Comparison of ENCODE assay signal across 24 cellular contexts in the genomic region with DNA sequence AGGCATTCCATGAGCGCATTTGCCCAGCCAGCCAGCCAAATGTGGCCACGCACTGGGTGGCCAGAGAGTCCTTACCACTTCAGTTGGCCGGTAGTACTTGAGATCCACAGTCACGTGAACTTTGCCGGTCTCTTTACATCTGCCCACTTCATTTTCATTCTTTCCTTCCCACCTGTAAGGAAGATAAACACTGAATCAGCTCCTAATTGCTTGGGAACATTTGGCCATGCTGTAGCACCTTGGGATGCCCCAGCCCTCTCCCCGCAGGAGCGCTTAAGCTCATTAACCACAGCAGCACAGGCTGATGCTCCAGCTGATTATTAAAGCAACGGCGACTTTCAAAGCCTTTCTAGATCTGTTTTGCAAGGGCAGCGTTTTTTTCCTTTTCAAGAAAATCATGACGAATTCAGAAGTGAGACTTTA.
A peak's percentile ranks its signal among the peaks of the same experiment; 100 is the strongest.
DNase-seq lines count a peak whose midpoint lies in the region; ATAC-seq, FAIRE-seq and TF ChIP-seq lines count a peak whose summit lies in the region.
"Had no signal": no experiment of that assay in that cellular context is flagged by ENCODE, and none has a peak within 500 bp of the region (broad histone marks: within the 10 kb centered on the region; RNA-seq: fewer than 3 reads in every experiment).

No MANE protein-coding gene starts in this region.

- no peak for TF ChIP-seq POLR2A in A549 (IDR thresholded peaks at IDR 0.05; ENCODE audit: low read length)

- no peak overlapping the region for H3K4me2 ChIP-seq in A549
- H3K4me2 ChIP-seq: BLaER1, KMS-11, smooth muscle cell had no signal

- H3K4me3 ChIP-seq in A549, result no peak overlapping the region
- H3K4me3 ChIP-seq: BLaER1, smooth muscle cell, vagina had no signal

- no peak overlapping the region for H3K27ac Mint-ChIP-seq in HFFc6
- H3K27ac Mint-ChIP-seq: activated naive CD8-positive, alpha-beta T cell treated with anti-CD3 and anti-CD28 coated beads for 36 hours; brain; progenitor cell of endocrine pancreas had no signal

- no peaks in the 10 kb centered on the region for H3K4me1 Mint-ChIP-seq in HFFc6 (ENCODE audit: low read depth)
- H3K4me1 Mint-ChIP-seq: activated naive CD8-positive, alpha-beta T cell treated with anti-CD3 and anti-CD28 coated beads for 36 hours had no signal

- TF ChIP-seq CTCF in A549 (IDR thresholded peaks at IDR 0.05) (no peak), HFFc6 (IDR thresholded peaks at IDR 0.05) (no peak)

- no peak overlapping the region for H3K27ac ChIP-seq in A549
- H3K27ac ChIP-seq: BLaER1, KMS-11, vagina had no signal

- 77% methylated on average over 11 of the region's 11 CpGs for WGBS in A549 (ENCODE audit: missing lambda C conversion rate)

- no peaks in the 10 kb centered on the region; the same call in 1 of the 2 replicates for H3K27me3 Mint-ChIP-seq in HFFc6 (ENCODE audit: insufficient read depth)
- H3K27me3 Mint-ChIP-seq: activated naive CD8-positive, alpha-beta T cell treated with anti-CD3 and anti-CD28 coated beads for 36 hours; brain had no signal

- POLR2A ChIA-PET in A549 (lab: Yijun Ruan, JAX), result no interaction called here

- no peaks in the 10 kb centered on the region for H3K4me1 ChIP-seq in A549
- H3K4me1 ChIP-seq: vagina had no signal

- H3K4me3 Mint-ChIP-seq in HFFc6, result no peak overlapping the region
- H3K4me3 Mint-ChIP-seq: activated naive CD8-positive, alpha-beta T cell treated with anti-CD3 and anti-CD28 coated beads for 36 hours; brain had no signal

- H3K9me3 Mint-ChIP-seq in HFFc6, result peaks cover 7% of the 10 kb centered on the region; the same call in 1 of the 2 replicates

- no peaks in the 10 kb centered on the region for H3K9me3 ChIP-seq in A549
- H3K9me3 ChIP-seq: BLaER1, vagina had no signal

- CTCF ChIA-PET in A549 (lab: Yijun Ruan, JAX), result interaction anchor here (1.2 to 1.3 kb wide), 2 partner anchors 9 to 15 kb away, joined by 3 to 4 read pairs; no protein-coding TSS in a partner anchor

- TF ChIP-seq RAD21 in A549 (conservative IDR thresholded peaks at IDR 0.05 in 1 of 2, IDR thresholded peaks at IDR 0.05 in 1 of 2), result no peak

- no peak for TF ChIP-seq EP300 in A549 (IDR thresholded peaks at IDR 0.05)

- ATAC-seq in A549, result no peak
- ATAC-seq: activated CD4-positive, CD25-positive, alpha-beta regulatory T cell treated with anti-CD3 and anti-CD28 coated beads, Interleukin-2, amount 50 U/mL, for 24 hours; left lobe of liver had no signal

- no peak for FAIRE-seq in A549 (lab: Jason Lieb, UNC)
- FAIRE-seq: GM12892 had no signal

- peaks cover 7% of the 10 kb centered on the region for H3K36me3 Mint-ChIP-seq in HFFc6 (ENCODE audit: low read depth)

- DNase-seq in A549 (ENCODE audit: low read depth in 1 of 2, low spot score in 1 of 2), result no peak
- peak; percentile 4 for DNase-seq in NCI-H1092 (lab: John Stamatoyannopoulos, UW)
- peak; percentile 31 for DNase-seq in NCI-H2196 (lab: John Stamatoyannopoulos, UW; ENCODE audit: unreplicated experiment)
- peak; percentile 7 to 18 for DNase-seq in SHP77 (lab: John Stamatoyannopoulos, UW)
- DNase-seq in NCI-H345 (lab: John Stamatoyannopoulos, UW), result no peak
- DNase-seq in NCI-H1694 treated with DMSO at 0.1 percent for 48 hours (lab: John Stamatoyannopoulos, UW), result no peak
- DNase-seq in HFFc6, result no peak
- DNase-seq in DMS 273 treated with DMSO at 0.1 percent for 48 hours (lab: John Stamatoyannopoulos, UW), result no peak
- DNase-seq: activated CD8-positive, alpha-beta memory T cell treated with anti-CD3 and anti-CD28 coated beads for 24 hours; activated naive CD8-positive, alpha-beta T cell treated with anti-CD3 and anti-CD28 coated beads for 36 hours; activated T-cell treated with anti-CD3 and anti-CD28 coated beads, Interleukin-2, amount 50 U/mL, for 48 hours; NCI-H1048; NK-92 treated with Interleukin-12 subunit alpha and Interleukin-12 subunit beta, amount 100 ng/mL, for 24 hours; stimulated activated CD4-positive, alpha-beta T cell treated with anti-CD3 and anti-CD28 coated beads, Interleukin-4, amount 100 ng/mL, for 4 hours; T1000 had no signal

TF ChIP-seq in A549, 52 proteins besides CTCF, POLR2A, EP300 and RAD21:
- TF ChIP-seq MAFK (IDR thresholded peaks at IDR 0.05; ENCODE audit: partially characterized antibody) (peak; percentile 47), MYC (IDR thresholded peaks at IDR 0.05; ENCODE audit: borderline replicate concordance, low read length) (no peak)

Comparison
In these comparisons a context has a peak if more than half of its experiments do, and no peak if none do; other contexts are left out.
1. DNase-seq: peak in NCI-H1092 (single experiment), NCI-H2196 (single experiment) and SHP77 (2 of 2); none in A549 (0 of 2), NCI-H345 (single experiment), NCI-H1694 treated with DMSO at 0.1 percent for 48 hours (single experiment), HFFc6 (single experiment) and DMS 273 treated with DMSO at 0.1 percent for 48 hours (single experiment).